20 cellular contexts compared by ENCODE assay signal in the genomic region with DNA sequence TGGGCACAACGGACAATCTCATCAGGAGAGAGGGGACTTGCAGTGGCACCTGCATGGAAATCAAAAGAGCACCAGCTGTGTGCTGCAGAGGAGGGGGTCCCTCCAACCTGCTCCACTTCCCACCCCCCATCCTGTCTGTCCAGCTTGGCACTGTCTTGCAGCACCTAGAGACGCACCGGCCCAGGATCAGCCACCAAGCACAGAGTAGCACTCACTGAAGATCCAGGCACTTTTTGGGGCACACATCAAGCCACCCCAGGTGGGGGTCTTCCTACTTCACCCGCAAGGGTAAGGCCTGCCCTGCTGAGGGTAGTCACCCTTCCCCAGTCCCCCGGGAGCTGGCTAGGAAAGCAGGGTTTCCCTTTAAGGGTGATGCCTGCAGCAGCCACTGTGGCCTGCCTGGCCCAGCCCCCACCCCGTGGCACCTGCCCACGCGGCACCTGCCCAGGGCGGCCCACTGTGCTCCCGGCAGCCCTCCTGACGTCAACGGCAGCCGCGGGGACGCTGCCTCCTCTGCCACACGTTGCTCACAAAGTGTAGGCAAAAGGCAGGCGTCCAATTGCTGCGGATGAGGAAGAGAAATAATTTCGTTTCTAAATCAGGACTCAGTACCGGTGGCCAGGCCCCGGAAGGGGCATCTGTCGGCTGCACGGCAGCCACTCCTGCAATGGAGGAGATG.
A peak's percentile ranks its signal among the peaks of the same experiment; 100 is the strongest.
DNase-seq lines count a peak whose midpoint lies in the region; TF ChIP-seq lines count a peak whose summit lies in the region.
"Had no signal": no experiment of that assay in that cellular context is flagged by ENCODE, and none has a peak within 500 bp of the region (broad histone marks: within the 10 kb centered on the region; RNA-seq: fewer than 3 reads in every experiment).

No MANE protein-coding gene starts in this region.

- DNase-seq in CD14-positive monocyte (ENCODE audit: low spot score) (peak; percentile 12), cerebellar cortex (ENCODE audit: low spot score) (peak; percentile 66), osteoblast (ENCODE audit: insufficient read length, low spot score, missing footprints) (peak; percentile 48), DMS 273 treated with DMSO at 0.1 percent for 48 hours (lab: John Stamatoyannopoulos, UW) (no peak), smooth muscle cell (lab: John Stamatoyannopoulos, UW; ENCODE audit: unreplicated experiment) (no peak), coronary artery (ENCODE audit: low spot score) (no peak)
- DNase-seq: activated CD4-positive, alpha-beta T cell treated with anti-CD3 and anti-CD28 coated beads, Interleukin-2, amount 50 U/mL, for 1 hour; activated naive CD4-positive, alpha-beta T cell; AML-193; HFFc6; mesenchymal stem cell; NCI-H345; pancreas; SJCRH30; stimulated activated CD4-positive, alpha-beta T cell treated with anti-CD3 and anti-CD28 coated beads, Interleukin-2, amount 100 ng/mL, for 24 hours; stimulated activated naive CD4-positive, alpha-beta T cell treated with Interleukin-2 at 50 U/mL for 16 hours; thyroid gland had no signal

- peaks cover 0 to 8% (median 2%) of the 10 kb centered on the region in 3 donors for H3K27me3 Mint-ChIP-seq in CD14-positive monocyte (ENCODE audit: low read depth in 3 of 3)

- H3K4me1 ChIP-seq in BLaER1 = peaks cover 82% of the 10 kb centered on the region
- H3K4me1 ChIP-seq in osteoblast (ENCODE audit: insufficient read depth, low read length) = no peaks in the 10 kb centered on the region
- peaks cover under 1% of the 10 kb centered on the region for H3K4me1 ChIP-seq in smooth muscle cell (ENCODE audit: low read depth)
- H3K4me1 ChIP-seq: pancreas, thyroid gland had no signal

- no peaks in the 10 kb centered on the region for H3F3A ChIP-seq in smooth muscle cell (ENCODE audit: low read depth)

- H3K4me3 ChIP-seq in BLaER1 (no peak overlapping the region), osteoblast (ENCODE audit: insufficient read depth, low read length) (no peak overlapping the region), smooth muscle cell (no peak overlapping the region), coronary artery (no peak overlapping the region)
- H3K4me3 ChIP-seq: cardiac muscle cell, pancreas, SJCRH30, thyroid gland had no signal

- intact Hi-C loops in CD14-positive monocyte (cut with micrococcal nuclease) = no loop called here

- H3K27ac ChIP-seq in BLaER1 = peak overlapping the region; percentile 35
- H3K27ac ChIP-seq in osteoblast (ENCODE audit: low read depth, low read length) = no peak overlapping the region
- H3K27ac ChIP-seq in smooth muscle cell (ENCODE audit: low read depth) = no peak overlapping the region
- no peak overlapping the region for H3K27ac ChIP-seq in coronary artery
- H3K27ac ChIP-seq: cardiac muscle cell, pancreas, SJCRH30, thyroid gland had no signal

- H3K9ac ChIP-seq in BLaER1 (0 out of 2 replicates have a peak overlapping the region, but pooled peaks have one; percentile 34), smooth muscle cell (ENCODE audit: low read depth) (no peak overlapping the region)

- H3K79me2 ChIP-seq in osteoblast (ENCODE audit: insufficient read depth, low read length) (no peaks in the 10 kb centered on the region), smooth muscle cell (ENCODE audit: low read depth) (no peaks in the 10 kb centered on the region)

- H3K4me2 ChIP-seq in BLaER1 = peak overlapping the region; percentile 80
- no peak overlapping the region for H3K4me2 ChIP-seq in osteoblast (ENCODE audit: insufficient read depth, low read length)
- H3K4me2 ChIP-seq in smooth muscle cell = no peak overlapping the region

- no peaks in the 10 kb centered on the region for H3K36me3 ChIP-seq in BLaER1
- no peaks in the 10 kb centered on the region for H3K36me3 ChIP-seq in osteoblast (ENCODE audit: insufficient read depth, low read length)
- H3K36me3 ChIP-seq in smooth muscle cell (ENCODE audit: low read depth) = no peaks in the 10 kb centered on the region
- H3K36me3 ChIP-seq: cardiac muscle cell, pancreas, SJCRH30, thyroid gland had no signal

- no peaks in the 10 kb centered on the region for H3K9me3 Mint-ChIP-seq in CD14-positive monocyte

- H3K4me1 Mint-ChIP-seq in CD14-positive monocyte = no peaks in the 10 kb centered on the region

- H2AFZ ChIP-seq in osteoblast (ENCODE audit: low read length) (no peak overlapping the region), smooth muscle cell (ENCODE audit: low read depth) (no peak overlapping the region)

- H3K27me3 ChIP-seq in BLaER1 (no peaks in the 10 kb centered on the region), osteoblast (ENCODE audit: insufficient read depth, low read length) (no peaks in the 10 kb centered on the region), smooth muscle cell (ENCODE audit: low read depth) (no peaks in the 10 kb centered on the region)
- H3K27me3 ChIP-seq: cardiac muscle cell, pancreas, SJCRH30, thyroid gland had no signal

- no peak for TF ChIP-seq CTCF in CD14-positive monocyte (IDR thresholded peaks at IDR 0.05)
- TF ChIP-seq CTCF in osteoblast (IDR thresholded peaks at IDR 0.05; ENCODE audit: extremely low read depth, low read depth, low read length) = no peak
- no peak for TF ChIP-seq CTCF in smooth muscle cell (IDR thresholded peaks at IDR 0.05; ENCODE audit: borderline replicate concordance, insufficient read depth, poor library complexity, severe bottlenecking)
- TF ChIP-seq CTCF in coronary artery (IDR thresholded peaks at IDR 0.05) = no peak

- WGBS in smooth muscle cell (ENCODE audit: low lambda C conversion rate) = 87% methylated on average over 23 of the region's 23 CpGs

- H3K36me3 Mint-ChIP-seq in CD14-positive monocyte = no peaks in the 10 kb centered on the region
- H3K36me3 Mint-ChIP-seq: naive thymus-derived CD8-positive, alpha-beta T cell had no signal

- no peak overlapping the region for H3K4me3 Mint-ChIP-seq in CD14-positive monocyte
- H3K4me3 Mint-ChIP-seq: HFFc6; naive thymus-derived CD8-positive, alpha-beta T cell had no signal

- H4K20me1 ChIP-seq in BLaER1 = peaks cover 8% of the 10 kb centered on the region; the same call in 1 of the 2 replicates
- H4K20me1 ChIP-seq in osteoblast (ENCODE audit: insufficient read depth, low read length) = no peaks in the 10 kb centered on the region
- H4K20me1 ChIP-seq in smooth muscle cell (ENCODE audit: low read depth) = no peaks in the 10 kb centered on the region

- H3K9me3 ChIP-seq in BLaER1 (no peaks in the 10 kb centered on the region), osteoblast (ENCODE audit: low read depth, low read length) (no peaks in the 10 kb centered on the region), smooth muscle cell (replicated peaks; ENCODE audit: low read depth) (no peaks in the 10 kb centered on the region)
- H3K9me3 ChIP-seq: pancreas, SJCRH30, thyroid gland had no signal

- no peak overlapping the region for H3K27ac Mint-ChIP-seq in CD14-positive monocyte
- H3K27ac Mint-ChIP-seq: HFFc6 had no signal

Comparison
In these comparisons a context has a peak if more than half of its experiments do, and no peak if none do; other contexts are left out.
1. DNase-seq: peak in CD14-positive monocyte (single experiment), cerebellar cortex (single experiment) and osteoblast (single experiment); none in DMS 273 treated with DMSO at 0.1 percent for 48 hours (single experiment), smooth muscle cell (single experiment) and coronary artery (single experiment).